ENCODE assay signal across 8 cellular contexts in the genomic region with DNA sequence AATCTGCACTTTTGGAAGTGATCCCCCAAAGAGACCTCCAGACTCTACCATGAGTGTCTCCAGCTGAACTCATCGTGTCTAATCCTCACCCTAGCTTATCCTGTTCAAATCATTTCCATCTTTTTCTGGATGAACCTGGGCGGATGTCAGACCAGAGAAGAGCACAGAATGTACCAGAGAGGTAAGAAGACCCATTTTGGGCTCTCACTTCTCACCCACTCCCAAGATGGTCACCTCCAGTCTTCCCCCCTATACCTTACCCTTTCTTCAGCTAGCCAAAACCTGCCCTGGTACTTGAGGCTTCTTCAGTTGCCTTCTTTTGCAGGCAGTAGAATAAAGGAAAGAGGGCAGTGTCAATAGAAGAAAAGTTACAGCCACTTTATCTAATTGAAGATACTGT. TPM values are rescaled to one million over a fixed set of nuclear protein-coding genes. Genes with fewer than 3 reads are reported as not detected.
A peak's percentile ranks its signal among the peaks of the same experiment; 100 is the strongest.
DNase-seq lines count a peak whose midpoint lies in the region; ATAC-seq, FAIRE-seq and TF ChIP-seq lines count a peak whose summit lies in the region.

No MANE protein-coding gene starts in this region.

- peaks cover 0 to 35% (median 12%) of the 10 kb centered on the region in 3 donors for H3K36me3 Mint-ChIP-seq in naive thymus-derived CD8-positive, alpha-beta T cell

- ATAC-seq in naive thymus-derived CD8-positive, alpha-beta T cell = no peak
- ATAC-seq in HG03378 (IDR thresholded peaks at IDR 0.05; ENCODE audit: unreplicated experiment) (no peak), GM18517 (IDR thresholded peaks at IDR 0.05; ENCODE audit: unreplicated experiment) (no peak)

- no peaks in the 10 kb centered on the region for H3K27me3 Mint-ChIP-seq in naive thymus-derived CD8-positive, alpha-beta T cell

- H3K9ac ChIP-seq in KMS-11 = no peak overlapping the region
- H3K9ac ChIP-seq in colonic mucosa (ENCODE audit: low read depth in 2 of 2, low read length in 2 of 2) = peak overlapping the region in 1 of 2 donors; percentile 98

- no peak for FAIRE-seq in urothelium cell line (lab: Jason Lieb, UNC)

- H3K9me3 ChIP-seq in AG04450 (ENCODE audit: control insufficient read depth, insufficient read depth, low read length) = no peaks in the 10 kb centered on the region
- H3K9me3 ChIP-seq in colonic mucosa = no peaks in the 10 kb centered on the region

- no peak overlapping the region for H2AFZ ChIP-seq in KMS-11 (ENCODE audit: low read depth)

- peak overlapping the region; percentile 40 for H3K4me2 ChIP-seq in KMS-11

- no peaks in the 10 kb centered on the region for H3K36me3 ChIP-seq in KMS-11 (ENCODE audit: insufficient read depth)
- no peaks in the 10 kb centered on the region for H3K36me3 ChIP-seq in colonic mucosa

- H3K27ac ChIP-seq in AG04450 (ENCODE audit: low read depth, low read length) = peak overlapping the region; percentile 96
- H3K27ac ChIP-seq in KMS-11 = no peak overlapping the region
- no peak overlapping the region for H3K27ac ChIP-seq in colonic mucosa

- H3K79me2 ChIP-seq in KMS-11 (ENCODE audit: insufficient read depth, low read depth) = no peaks in the 10 kb centered on the region

- POLR2A ChIA-PET in AG04450 (lab: Yijun Ruan, JAX) = interaction anchor here (1.0 kb wide), 1 partner anchor 29 kb away, joined by 3 read pairs; no protein-coding TSS in a partner anchor
- POLR2A ChIA-PET in naive thymus-derived CD8-positive, alpha-beta T cell (lab: Charles Lee) = interaction anchor here (0.8 to 7.2 kb wide), 15 partner anchors 12 to 1164 kb away, joined by 3 to 619 read pairs (median 38); partner anchors contain the start of genes ANXA2R, FBXO4, HMGCS1 and RIMOC1

- H3K4me1 Mint-ChIP-seq in naive thymus-derived CD8-positive, alpha-beta T cell = peaks cover 27 to 65% (median 58%) of the 10 kb centered on the region in 4 donors

- H3K4me3 ChIP-seq in AG04450 (ENCODE audit: low read depth, low read length) (peak overlapping the region; percentile 92), KMS-11 (IDR thresholded peaks at IDR 0.05; ENCODE audit: insufficient read depth, low read depth, low read length) (no peak overlapping the region), colonic mucosa (peak overlapping the region; percentile 71)

- H3K4me3 Mint-ChIP-seq in naive thymus-derived CD8-positive, alpha-beta T cell = peak overlapping the region; percentile 94 to 99 (median 98)

- H3K27ac Mint-ChIP-seq in naive thymus-derived CD8-positive, alpha-beta T cell = peak overlapping the region; percentile 95 to 100 (median 100)

- DNase-seq in AG04450 (ENCODE audit: low read depth, low spot score) (no peak), colonic mucosa (no peak), COR-L47 (lab: John Stamatoyannopoulos, UW) (no peak), urothelium cell line (ENCODE audit: low spot score) (no peak)
- no peak for DNase-seq in naive thymus-derived CD8-positive, alpha-beta T cell

- no peaks in the 10 kb centered on the region for H4K20me1 ChIP-seq in KMS-11 (ENCODE audit: insufficient read depth)

- peaks cover 26% of the 10 kb centered on the region for H3K4me1 ChIP-seq in KMS-11 (ENCODE audit: low read depth, poor library complexity, severe bottlenecking)
- H3K4me1 ChIP-seq in colonic mucosa = peaks cover 14% of the 10 kb centered on the region

- H3K27me3 ChIP-seq in AG04450 (ENCODE audit: control insufficient read depth, insufficient read depth, low read length) (no peaks in the 10 kb centered on the region), KMS-11 (ENCODE audit: insufficient read depth, low read depth) (no peaks in the 10 kb centered on the region), colonic mucosa (no peaks in the 10 kb centered on the region)

- peaks cover 0 to 2% (median 0%) of the 10 kb centered on the region in 9 donors for H3K9me3 Mint-ChIP-seq in naive thymus-derived CD8-positive, alpha-beta T cell

- intact Hi-C loops in colonic mucosa (cut with DNase I) = no loop called here

- CTCF ChIA-PET in AG04450 (lab: Charles Lee) = interaction anchor here (1.1 to 2.4 kb wide), 3 partner anchors 25 to 159 kb away, joined by 4 to 10 read pairs (median 6); no protein-coding TSS in a partner anchor

- TF ChIP-seq CTCF in AG04450 (IDR thresholded peaks at IDR 0.05; ENCODE audit: low read depth, low read length) (no peak), KMS-11 (conservative IDR thresholded peaks at IDR 0.05; ENCODE audit: low read depth, low read length) (no peak), colonic mucosa (IDR thresholded peaks at IDR 0.05) (no peak)

RNA-seq across cellular contexts. Expression of gene ANXA2R, which starts 27.9 kb away (rescaled TPM):
- 3.7 and 4.9 TPM in 2 replicates for polyA plus RNA-seq in AG04450 (2011; rRNA removed)
- 4.3 and 4.6 TPM in 2 replicates for polyA minus RNA-seq in AG04450 (2011; rRNA and poly(A)+ RNA removed)
- 1 to 10 TPM; 1.1 to 1.3 TPM for total RNA-seq in colonic mucosa
- total RNA-seq in naive thymus-derived CD8-positive, alpha-beta T cell = 10 to 100 TPM; 65.9 to 72.7 TPM
- 10 to 100 TPM; 51.5 to 69.8 (median 54.8) TPM for polyA plus RNA-seq in naive thymus-derived CD8-positive, alpha-beta T cell

RNA-seq across cellular contexts. Expression of gene ZNF131, which starts 52.7 kb away (rescaled TPM):
- polyA plus RNA-seq in AG04450 (2011; rRNA removed) = 30.4 and 42.5 TPM in 2 replicates
- 32.5 and 37.4 TPM in 2 replicates for polyA minus RNA-seq in AG04450 (2011; rRNA and poly(A)+ RNA removed)
- 10 to 100 TPM; 21.8 to 23.5 TPM for total RNA-seq in colonic mucosa
- 10 to 100 TPM; 88.1 to 90.4 TPM for total RNA-seq in naive thymus-derived CD8-positive, alpha-beta T cell
- polyA plus RNA-seq in naive thymus-derived CD8-positive, alpha-beta T cell = 10 to 100 TPM; 51.8 to 57.1 (median 55.5) TPM

Comparison
In these comparisons a context has a peak if more than half of its experiments do, and no peak if none do; other contexts are left out.
1. RNA of gene ANXA2R, which starts 27.9 kb away (total RNA-seq): 65.9 to 72.7 TPM in naive thymus-derived CD8-positive, alpha-beta T cell; 1.1 to 1.3 TPM in colonic mucosa; every median in the first group is over 10 times any median in the second.